Comparison of ENCODE assay signal across 8 cellular contexts in the genomic region with DNA sequence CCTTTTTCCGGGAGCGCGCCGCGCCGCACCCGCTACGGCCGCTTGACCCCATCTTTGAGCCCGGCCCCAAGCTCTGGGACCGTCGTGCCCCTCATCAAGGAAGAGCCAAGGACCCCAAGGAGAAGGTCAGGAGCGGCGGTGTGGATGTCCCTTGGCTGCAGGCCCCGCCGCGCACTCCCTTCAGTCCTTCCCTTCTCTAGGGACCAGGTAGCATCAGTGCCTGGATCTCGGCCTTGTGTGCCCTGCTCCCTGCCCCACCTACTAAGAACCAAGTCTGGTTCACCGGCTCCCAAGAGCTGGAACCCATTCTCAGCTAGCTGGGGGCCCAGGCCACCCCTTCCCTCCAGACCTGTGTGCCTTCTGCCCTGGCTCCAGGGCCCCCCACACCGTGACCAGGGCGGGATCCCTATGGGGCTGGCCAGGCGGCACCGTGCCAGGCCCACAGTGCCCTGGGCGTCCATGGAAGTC.
DNase-seq lines count a peak whose midpoint lies in the region; ATAC-seq and TF ChIP-seq lines count a peak whose summit lies in the region.

No MANE protein-coding gene starts in this region.

- intact Hi-C loops in heart right ventricle (cut with DNase I), result loop anchor here (1.0 to 10.0 kb wide), 11 partner anchors 92 to 815 kb away; a partner anchor contains a TSS

- H3K4me3 ChIP-seq in RWPE2 (ENCODE audit: severe bottlenecking) (peak overlapping the region; percentile 25), heart right ventricle (peak overlapping the region; percentile 19 to 84 (median 58)), skeletal muscle cell (ENCODE audit: low read depth, low read length) (peak overlapping the region; percentile 54)

- H3K4me1 ChIP-seq in RWPE2 (ENCODE audit: insufficient read depth, poor library complexity, severe bottlenecking) (no peaks in the 10 kb centered on the region), heart right ventricle (peaks cover 0 to 18% (median 12%) of the 10 kb centered on the region in 9 donors)

- WGBS in heart right ventricle, 2 donors, result 27 to 31% methylated on average over 24 of the region's 24 CpGs

- ATAC-seq in GM21717 (IDR thresholded peaks at IDR 0.05; ENCODE audit: unreplicated experiment) (peak; percentile 9), RWPE2 (ENCODE audit: low read depth) (peak; percentile 6; the same call in 2 of the 3 replicates), heart right ventricle (peak; percentile 3 to 39 (median 26))

- H3K9me3 ChIP-seq in RWPE2 (ENCODE audit: severe bottlenecking) (no peaks in the 10 kb centered on the region), heart right ventricle (no peaks in the 10 kb centered on the region)

- H3K27ac ChIP-seq in RWPE2 (ENCODE audit: poor library complexity, severe bottlenecking) (no peak overlapping the region), heart right ventricle (peak overlapping the region in 2 of 10 donors; percentile 2 to 20)

- H3K36me3 ChIP-seq in RWPE2 (ENCODE audit: low read depth) (no peaks in the 10 kb centered on the region), heart right ventricle (no peaks in the 10 kb centered on the region)

- DNase-seq in RWPE2 (ENCODE audit: low spot score) (no peak), heart right ventricle (no peak), skeletal muscle cell (ENCODE audit: low read depth) (no peak), foreskin melanocyte (no peak), HPDE6-E6E7 (ENCODE audit: extremely low spot score) (no peak)
- DNase-seq in stimulated activated CD4-positive, alpha-beta T cell treated with anti-CD3 and anti-CD28 coated beads, Interleukin-4, amount 100 ng/mL, for 1 hour, result no peak
- no peak for DNase-seq in stimulated activated naive CD4-positive, alpha-beta T cell treated with Interleukin-2 at 50 U/mL for 16 hours (lab: John Stamatoyannopoulos, UW)

- H3K27me3 ChIP-seq in RWPE2 (ENCODE audit: insufficient read depth, poor library complexity, severe bottlenecking) (no peaks in the 10 kb centered on the region), heart right ventricle (no peaks in the 10 kb centered on the region)

- TF ChIP-seq CTCF in RWPE2 (IDR thresholded peaks at IDR 0.05; ENCODE audit: poor library complexity, severe bottlenecking) (peak; percentile 88), heart right ventricle (IDR thresholded peaks at IDR 0.05) (peak in 6 of 9 donors; percentile 3 to 28 (median 10))
